ENCODE assay signal across 8 cellular contexts in the genomic region with DNA sequence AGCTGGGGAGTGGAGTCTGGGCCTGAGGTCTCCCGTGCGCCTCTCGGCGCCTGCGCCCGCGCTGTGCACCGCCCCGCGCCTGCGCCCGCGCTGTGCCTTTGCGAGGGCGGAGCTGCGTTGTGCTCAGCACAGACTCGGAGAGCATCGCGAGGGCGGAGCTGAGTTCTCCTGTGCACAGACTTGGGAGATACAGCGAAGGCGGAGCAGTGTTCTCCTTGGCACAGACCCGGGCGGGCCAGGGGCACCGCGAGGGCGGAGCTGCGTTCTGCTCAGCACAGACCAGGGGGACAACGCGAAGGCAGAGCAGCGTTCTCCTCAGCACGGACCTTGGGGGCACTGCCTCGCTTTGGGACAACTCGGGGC.
DNase-seq lines count a peak whose midpoint lies in the region; ATAC-seq and TF ChIP-seq lines count a peak whose summit lies in the region.
"Not testable (repeated sequence)": the region's sequence is repeated elsewhere in the genome, so short reads cannot be mapped to it uniquely, and the experiment has no call there.

No MANE protein-coding gene starts in this region.

- H3K27ac Mint-ChIP-seq in glutamatergic neuron (ENCODE audit: unreplicated experiment) = peak overlapping the region; percentile 83
- not testable (repeated sequence) for H3K27ac Mint-ChIP-seq in naive B cell
- H3K27ac Mint-ChIP-seq in stimulated activated memory B cell treated with anti-CD40 and anti-IgM and Interleukin-4, amounts not matched to agents 10 μg/mL and 1 μg/mL and 100 μg/mL, for 72 hours = peak overlapping the region; percentile 87

- not testable (repeated sequence) for TF ChIP-seq CTCF in glutamatergic neuron (IDR thresholded peaks at IDR 0.05; ENCODE audit: partially characterized antibody, unreplicated experiment)

- H3K9me3 Mint-ChIP-seq in glutamatergic neuron (ENCODE audit: unreplicated experiment); naive B cell; stimulated activated memory B cell treated with anti-CD40 and anti-IgM and Interleukin-4, amounts not matched to agents 10 μg/mL and 1 μg/mL and 100 μg/mL, for 72 hours: not testable (repeated sequence)

- H3K4me3 Mint-ChIP-seq in glutamatergic neuron (ENCODE audit: unreplicated experiment) (peak overlapping the region; percentile 93), naive B cell (peak overlapping the region in 7 of 8 donors; percentile 50 to 87 (median 81))
- peak overlapping the region; percentile 87 for H3K4me3 Mint-ChIP-seq in stimulated activated memory B cell treated with anti-CD40 and anti-IgM and Interleukin-4, amounts not matched to agents 10 μg/mL and 1 μg/mL and 100 μg/mL, for 72 hours

- DNase-seq in ELF-1 (ENCODE audit: low read depth, low spot score) (peak; percentile 75), SK-N-DZ (ENCODE audit: low spot score) (peak; percentile 75), astrocyte of the hippocampus (ENCODE audit: low read depth, low spot score) (peak; percentile 80), glutamatergic neuron (peak; percentile 69)
- not testable (repeated sequence) for DNase-seq in naive B cell

- ATAC-seq in GM21619 (IDR thresholded peaks at IDR 0.05; ENCODE audit: unreplicated experiment) (peak; percentile 100), HG03378 (IDR thresholded peaks at IDR 0.05; ENCODE audit: unreplicated experiment) (peak; percentile 96), naive B cell (ENCODE audit: low read depth in 2 of 2) (peak in 1 of 2 donors; percentile 83)
- ATAC-seq in stimulated activated memory B cell treated with anti-CD40 and anti-IgM and Interleukin-4, amounts not matched to agents 10 μg/mL and 1 μg/mL and 100 μg/mL, for 72 hours = peak; percentile 97

- H3K36me3 Mint-ChIP-seq in glutamatergic neuron (ENCODE audit: unreplicated experiment); naive B cell; stimulated activated memory B cell treated with anti-CD40 and anti-IgM and Interleukin-4, amounts not matched to agents 10 μg/mL and 1 μg/mL and 100 μg/mL, for 72 hours: not testable (repeated sequence)

- not testable (repeated sequence) for H3K27me3 Mint-ChIP-seq in glutamatergic neuron (ENCODE audit: unreplicated experiment); naive B cell; stimulated activated memory B cell treated with anti-CD40 and anti-IgM and Interleukin-4, amounts not matched to agents 10 μg/mL and 1 μg/mL and 100 μg/mL, for 72 hours

- H3K4me1 Mint-ChIP-seq in glutamatergic neuron (ENCODE audit: low read depth, unreplicated experiment); naive B cell; stimulated activated memory B cell treated with anti-CD40 and anti-IgM and Interleukin-4, amounts not matched to agents 10 μg/mL and 1 μg/mL and 100 μg/mL, for 72 hours: not testable (repeated sequence)
